Comparison of ENCODE assay signal across 18 cellular contexts in the genomic region with DNA sequence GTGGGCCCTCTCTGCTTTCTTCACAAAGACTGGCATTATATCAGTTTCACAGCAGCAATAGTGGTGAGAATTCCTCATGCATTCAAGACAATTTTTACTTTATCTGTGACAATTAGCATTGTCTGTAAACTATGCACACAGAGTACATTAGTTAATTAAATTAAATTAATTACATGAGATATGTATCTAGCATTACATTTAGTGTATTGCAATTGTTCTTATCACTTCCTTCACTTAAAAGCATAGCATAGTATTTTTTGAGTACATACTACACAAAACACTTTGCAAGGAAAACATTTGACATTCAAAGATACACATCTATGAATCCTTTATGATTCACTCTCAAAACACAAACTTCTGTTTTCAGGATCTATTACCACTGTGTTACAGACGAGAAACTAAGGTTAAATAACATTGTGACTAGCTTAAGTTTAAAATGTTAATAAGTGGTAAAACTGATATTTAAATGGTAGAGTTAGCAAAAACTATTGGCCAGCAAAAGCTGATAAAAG.
"Had no signal": no experiment of that assay in that cellular context is flagged by ENCODE, and none has a peak within 500 bp of the region (broad histone marks: within the 10 kb centered on the region; RNA-seq: fewer than 3 reads in every experiment).

No MANE protein-coding gene starts in this region.

- FAIRE-seq: pancreas, small intestine, urothelium cell line had no signal

- H3K9me3 ChIP-seq: pancreas, suprapubic skin, thyroid gland had no signal

- H2AFZ ChIP-seq: hepatocyte had no signal

- ATAC-seq: pancreas; right cardiac atrium; stimulated activated effector memory CD8-positive, alpha-beta T cell treated with anti-CD3 and anti-CD28 coated beads, Interleukin-12 subunit alpha, Interleukin-12 subunit beta, amount 100 ng/mL, for 72 hours; stimulated activated naive CD8-positive, alpha-beta T cell treated with anti-CD3 and anti-CD28 coated beads, Interleukin-15, Interleukin-2, amounts not matched to agents 100 U/mL and 50 U/mL, for 24 hours had no signal

- H3K79me2 ChIP-seq: hepatocyte had no signal

- H3K4me3 ChIP-seq: hepatocyte, pancreas, suprapubic skin, thyroid gland had no signal

- DNase-seq: effector CD4-positive, alpha-beta T cell; endodermal cell; foreskin melanocyte; head of caudate nucleus; mesendoderm; naive B cell; occipital lobe; pancreas; right cardiac atrium; small intestine; stimulated activated CD4-positive, alpha-beta T cell treated with anti-CD3 and anti-CD28 coated beads, Interleukin-4, amount 100 ng/mL, for 1 hour; stimulated activated CD8-positive, alpha-beta memory T cell treated with anti-CD3 and anti-CD28 coated beads, Interleukin-4, amount 100 ng/mL, for 48 hours; stimulated activated naive CD8-positive, alpha-beta T cell treated with anti-CD3 and anti-CD28 coated beads, Interleukin-15, Interleukin-2, amounts not matched to agents 100 U/mL and 50 U/mL, for 24 hours; thyroid gland had no signal

- H3K4me2 ChIP-seq: hepatocyte had no signal

- H3K27ac ChIP-seq: hepatocyte, pancreas, suprapubic skin, thyroid gland had no signal

- H3K36me3 ChIP-seq: pancreas, suprapubic skin, thyroid gland had no signal

- H3K4me1 ChIP-seq: pancreas, suprapubic skin, thyroid gland had no signal

- H3K27me3 ChIP-seq: hepatocyte, pancreas, suprapubic skin, thyroid gland had no signal
